Comparison of ENCODE assay signal across 35 cellular contexts in genomic region chr3:8639585-8639984, GRCh38. TPM values are rescaled to one million over a fixed set of nuclear protein-coding genes. Genes with fewer than 3 reads are reported as not detected.
"Had no signal": no experiment of that assay in that cellular context is flagged by ENCODE, and none has a peak within 500 bp of the region (broad histone marks: within the 10 kb centered on the region; RNA-seq: fewer than 3 reads in every experiment).

No MANE protein-coding gene starts in this region.

- H3K36me3 ChIP-seq: adrenal gland, WERI-Rb-1 had no signal

- H3K9me3 ChIP-seq: adrenal gland, body of pancreas had no signal

- DNase-seq: activated B cell treated with CpG ODN at 0.5 μM for 24 hours; activated CD4-positive, alpha-beta T cell treated with anti-CD3 and anti-CD28 coated beads for 48 hours; activated CD4-positive, alpha-beta T cell treated with anti-CD3 and anti-CD28 coated beads, Interleukin-2, amount 50 U/mL, for 1 hour; activated CD4-positive, alpha-beta T cell treated with anti-CD3 and anti-CD28 coated beads, Interleukin-2, amount 50 U/mL, for 48 hours; activated CD8-positive, alpha-beta memory T cell treated with anti-CD3 and anti-CD28 coated beads, Interleukin-2, amount 10 ng/mL, durations not matched to agents 7 days and 5 days; activated CD8-positive, alpha-beta memory T cell treated with anti-CD3 and anti-CD28 coated beads, Interleukin-2, amount 50 U/mL, for 4 hours; activated CD8-positive, alpha-beta T cell treated with anti-CD3 and anti-CD28 coated beads for 36 hours; activated effector memory CD4-positive, alpha-beta T cell treated with anti-CD3 and anti-CD28 coated beads, Interleukin-2, amount 50 U/mL, for 16 hours; activated naive CD4-positive, alpha-beta T cell treated with anti-CD3 and anti-CD28 coated beads for 36 hours; activated naive CD8-positive, alpha-beta T cell treated with anti-CD3 and anti-CD28 coated beads for 36 hours; activated naive CD8-positive, alpha-beta T cell treated with anti-CD3 and anti-CD28 coated beads, Interleukin-2, amount 50 U/mL, for 24 hours; activated T-cell treated with anti-CD3 and anti-CD28 coated beads, Interleukin-2, amount 50 U/mL, for 1 hour; activated T-cell treated with anti-CD3 and anti-CD28 coated beads, Interleukin-2, amount 50 U/mL, for 48 hours; amygdala; aorta; body of pancreas; caudate nucleus; cortex of kidney; effector CD8-positive, alpha-beta T cell; foreskin fibroblast; head of caudate nucleus; T-helper 1 cell; T-helper 17 cell; T1000; WERI-Rb-1 had no signal

- H3K36me3 Mint-ChIP-seq: activated CD8-positive, alpha-beta memory T cell treated with anti-CD3 and anti-CD28 coated beads, Interleukin-2, amount 10 ng/mL, durations not matched to agents 7 days and 5 days; activated naive CD4-positive, alpha-beta T cell treated with anti-CD3 and anti-CD28 coated beads, Interleukin-2, amount 50 U/mL, for 24 hours; activated naive CD8-positive, alpha-beta T cell treated with anti-CD3 and anti-CD28 coated beads for 36 hours had no signal

- H3K27me3 Mint-ChIP-seq: activated naive CD8-positive, alpha-beta T cell treated with anti-CD3 and anti-CD28 coated beads, Interleukin-2, amount 50 U/mL, for 24 hours had no signal

- H3K27ac Mint-ChIP-seq: activated B cell treated with CpG ODN at 0.5 μM for 24 hours; activated CD8-positive, alpha-beta memory T cell treated with anti-CD3 and anti-CD28 coated beads, Interleukin-2, amount 10 ng/mL, durations not matched to agents 7 days and 5 days; activated CD8-positive, alpha-beta T cell treated with anti-CD3 and anti-CD28 coated beads for 36 hours; activated naive CD4-positive, alpha-beta T cell treated with anti-CD3 and anti-CD28 coated beads for 36 hours; activated naive CD4-positive, alpha-beta T cell treated with anti-CD3 and anti-CD28 coated beads, Interleukin-2, amount 50 U/mL, for 24 hours; activated naive CD8-positive, alpha-beta T cell treated with anti-CD3 and anti-CD28 coated beads for 36 hours; activated naive CD8-positive, alpha-beta T cell treated with anti-CD3 and anti-CD28 coated beads, Interleukin-2, amount 50 U/mL, for 24 hours; activated T-helper 1 cell treated with anti-CD3 and anti-CD28 coated beads, Interleukin-12 subunit alpha, Interleukin-12 subunit beta, Interleukin-2, Interleukin-4 antibody, amounts not matched to agents 30 ng/mL and 10 ng/mL and 1 ng/mL, durations not matched to agents 14 hours and 24 hours and 36 hours; activated T-helper 2 cell treated with anti-CD3 and anti-CD28 coated beads, Interferon-gamma antibody, Interleukin-2, Interleukin-4, amounts not matched to agents 10 μg/mL and 5 μg/mL and 100 μg/mL, durations not matched to agents 14 hours and 24 hours and 36 hours; T-helper 17 cell; T-helper 2 cell treated with Interferon-gamma antibody and Interleukin-4, amounts not matched to agents 5 μg/mL and 100 μg/mL, for 36 hours had no signal

- H3K4me3 ChIP-seq: adrenal gland, body of pancreas had no signal

- H3K27me3 ChIP-seq: adrenal gland, body of pancreas had no signal

- H3K4me3 Mint-ChIP-seq: activated B cell treated with CpG ODN at 0.5 μM for 24 hours; activated CD8-positive, alpha-beta memory T cell treated with anti-CD3 and anti-CD28 coated beads, Interleukin-2, amount 10 ng/mL, durations not matched to agents 7 days and 5 days; activated CD8-positive, alpha-beta T cell treated with anti-CD3 and anti-CD28 coated beads for 36 hours; activated naive CD4-positive, alpha-beta T cell treated with anti-CD3 and anti-CD28 coated beads for 36 hours; activated naive CD4-positive, alpha-beta T cell treated with anti-CD3 and anti-CD28 coated beads, Interleukin-2, amount 50 U/mL, for 24 hours; activated naive CD8-positive, alpha-beta T cell treated with anti-CD3 and anti-CD28 coated beads for 36 hours; activated naive CD8-positive, alpha-beta T cell treated with anti-CD3 and anti-CD28 coated beads, Interleukin-2, amount 50 U/mL, for 24 hours; activated T-helper 1 cell treated with anti-CD3 and anti-CD28 coated beads, Interleukin-12 subunit alpha, Interleukin-12 subunit beta, Interleukin-2, Interleukin-4 antibody, amounts not matched to agents 30 ng/mL and 10 ng/mL and 1 ng/mL, durations not matched to agents 14 hours and 24 hours and 36 hours; T-helper 17 cell; T-helper 2 cell treated with Interferon-gamma antibody and Interleukin-4, amounts not matched to agents 5 μg/mL and 100 μg/mL, for 36 hours had no signal

- H3K9me3 Mint-ChIP-seq: activated CD8-positive, alpha-beta T cell treated with anti-CD3 and anti-CD28 coated beads for 36 hours; activated T-helper 1 cell treated with anti-CD3 and anti-CD28 coated beads, Interleukin-12 subunit alpha, Interleukin-12 subunit beta, Interleukin-2, Interleukin-4 antibody, amounts not matched to agents 30 ng/mL and 10 ng/mL and 1 ng/mL, durations not matched to agents 14 hours and 24 hours and 36 hours; activated T-helper 2 cell treated with anti-CD3 and anti-CD28 coated beads, Interferon-gamma antibody, Interleukin-2, Interleukin-4, amounts not matched to agents 10 μg/mL and 5 μg/mL and 100 μg/mL, durations not matched to agents 14 hours and 24 hours and 36 hours; T-helper 2 cell treated with Interferon-gamma antibody and Interleukin-4, amounts not matched to agents 5 μg/mL and 100 μg/mL, for 36 hours had no signal

- H3K4me1 ChIP-seq: body of pancreas had no signal

- H3K4me1 Mint-ChIP-seq: activated B cell treated with CpG ODN at 0.5 μM for 24 hours; activated CD8-positive, alpha-beta memory T cell treated with anti-CD3 and anti-CD28 coated beads, Interleukin-2, amount 10 ng/mL, durations not matched to agents 7 days and 5 days; activated naive CD4-positive, alpha-beta T cell treated with anti-CD3 and anti-CD28 coated beads, Interleukin-2, amount 50 U/mL, for 24 hours; activated naive CD8-positive, alpha-beta T cell treated with anti-CD3 and anti-CD28 coated beads for 36 hours; activated naive CD8-positive, alpha-beta T cell treated with anti-CD3 and anti-CD28 coated beads, Interleukin-2, amount 50 U/mL, for 24 hours had no signal

- H3K27ac ChIP-seq: adrenal gland, body of pancreas, WERI-Rb-1 had no signal

- ATAC-seq: activated CD4-positive, CD25-positive, alpha-beta regulatory T cell treated with anti-CD3 and anti-CD28 coated beads, Interleukin-2, amount 50 U/mL, for 24 hours; activated CD8-positive, alpha-beta memory T cell treated with anti-CD3 and anti-CD28 coated beads, Interleukin-2, amount 10 ng/mL, durations not matched to agents 7 days and 5 days; activated CD8-positive, alpha-beta T cell treated with anti-CD3 and anti-CD28 coated beads for 36 hours; activated naive CD8-positive, alpha-beta T cell treated with anti-CD3 and anti-CD28 coated beads, Interleukin-2, amount 50 U/mL, for 24 hours; body of pancreas; T-helper 17 cell had no signal

RNA-seq across cellular contexts. Expression of gene SSUH2, which starts 5.0 kb away (rescaled TPM):
- total RNA-seq: activated B cell treated with CpG ODN at 0.5 μM for 24 hours; activated CD8-positive, alpha-beta memory T cell treated with anti-CD3 and anti-CD28 coated beads for 36 hours; activated T-helper 1 cell treated with anti-CD3 and anti-CD28 coated beads, Interleukin-12 subunit alpha, Interleukin-12 subunit beta, Interleukin-2, Interleukin-4 antibody, amounts not matched to agents 30 ng/mL and 10 ng/mL and 1 ng/mL, durations not matched to agents 14 hours and 24 hours and 36 hours; chondrocyte; dermis blood vessel endothelial cell; epithelial cell of proximal tubule; T-helper 17 cell had no signal
